22 cellular contexts compared by ENCODE assay signal in genomic region chr6:31607317-31607716, GRCh38. TPM values are rescaled to one million over a fixed set of nuclear protein-coding genes. Genes with fewer than 3 reads are reported as not detected.
"Had no signal": no experiment of that assay in that cellular context is flagged by ENCODE, and none has a peak within 500 bp of the region (broad histone marks: within the 10 kb centered on the region; RNA-seq: fewer than 3 reads in every experiment).

No MANE protein-coding gene starts in this region.

- H3K9ac ChIP-seq: SK-N-SH had no signal

- DNase-seq: Karpas-422, KG1, MG63, NCI-H1092, NCI-H1105 treated with DMSO at 0.1 percent for 48 hours, NCI-H1417 treated with DMSO at 0.1 percent for 48 hours, NCI-H146, NCI-H1694 treated with DMSO at 0.1 percent for 48 hours, NCI-H1930, NCI-H2081, NCI-H2107, NCI-H226, NCI-H446, NCI-H510A, NCI-H524 treated with DMSO at 0.1 percent for 48 hours, NCI-H69, NCI-H774, Right ventricle myocardium superior, RPMI8226, SK-N-SH had no signal

- H3K4me3 ChIP-seq: MG63 had no signal

- H3K27me3 ChIP-seq: MG63 had no signal

- H3K9me3 ChIP-seq: MG63, SK-N-SH had no signal

- H3K36me3 ChIP-seq: MG63 had no signal

- H3K4me2 ChIP-seq: SK-N-SH had no signal

RNA-seq across cellular contexts. Expression of gene AIF1, which starts 7.7 kb away (rescaled TPM):
- total RNA-seq: HT-29, SK-MEL-5 had no signal
- polyA plus RNA-seq: SK-N-SH had no signal

RNA-seq across cellular contexts. Expression of gene NCR3, which starts 14.5 kb away (rescaled TPM):
- total RNA-seq: HT-29, Right ventricle myocardium superior, SK-MEL-5 had no signal
- polyA plus RNA-seq: SK-N-SH had no signal

RNA-seq across cellular contexts. Expression of gene LST1, which starts 21.2 kb away (rescaled TPM):
- total RNA-seq: HT-29, SK-MEL-5 had no signal
- polyA plus RNA-seq: SK-N-SH had no signal

RNA-seq across cellular contexts. Expression of gene LTB, which starts 25.1 kb away (rescaled TPM):
- total RNA-seq: HT-29, Right ventricle myocardium superior, SK-MEL-5 had no signal
